10 cellular contexts compared by ENCODE assay signal in genomic region chr17:70808596-70808995, GRCh38.
A peak's percentile ranks its signal among the peaks of the same experiment; 100 is the strongest.
DNase-seq lines count a peak whose midpoint lies in the region; ATAC-seq, FAIRE-seq and TF ChIP-seq lines count a peak whose summit lies in the region.
"Had no signal": no experiment of that assay in that cellular context is flagged by ENCODE, and none has a peak within 500 bp of the region (broad histone marks: within the 10 kb centered on the region; RNA-seq: fewer than 3 reads in every experiment).

No MANE protein-coding gene starts in this region.

- TF ChIP-seq POLR2A in gastroesophageal sphincter (IDR thresholded peaks at IDR 0.05), result no peak

- H3K4me3 ChIP-seq in keratinocyte (ENCODE audit: control insufficient read depth in 2 of 3, extremely low read depth in 1 of 3, insufficient read depth in 2 of 3, low read depth in 1 of 3, low read length in 3 of 3) (no peak overlapping the region), gastroesophageal sphincter (no peak overlapping the region)

- no peaks in the 10 kb centered on the region for H4K20me1 ChIP-seq in keratinocyte (ENCODE audit: control insufficient read depth, extremely low read depth, insufficient read depth, low read length)

- no peak for DNase-seq in D721Med (ENCODE audit: insufficient read length, low spot score)
- DNase-seq in HuH-7 (ENCODE audit: low spot score), result peak; percentile 8
- DNase-seq in keratinocyte (ENCODE audit: low read depth, low spot score), result no peak
- no peak for DNase-seq in SHP77 treated with DMSO at 0.1 percent for 48 hours (lab: John Stamatoyannopoulos, UW)
- no peak for DNase-seq in posterior vena cava (ENCODE audit: low spot score)
- DNase-seq in NCI-H1048 (lab: John Stamatoyannopoulos, UW), result no peak
- DNase-seq: CD8-positive, alpha-beta T cell; NCI-H2029 treated with DMSO at 0.1 percent for 48 hours had no signal

- H3K4me2 ChIP-seq in keratinocyte (ENCODE audit: control insufficient read depth, extremely low read depth, insufficient read depth, low read depth, low read length), result no peak overlapping the region

- H2AFZ ChIP-seq in keratinocyte (ENCODE audit: control insufficient read depth, low read length), result no peak overlapping the region

- no peak overlapping the region for H3K9ac ChIP-seq in keratinocyte (ENCODE audit: control insufficient read depth, extremely low read depth, insufficient read depth, low read length)

- dilution Hi-C loops in keratinocyte (cut with MboI; ENCODE audit: extremely low pct_ligation_motif_present, low sequenced_read_pairs), result no loop called here

- H3K4me1 ChIP-seq in keratinocyte (ENCODE audit: control insufficient read depth, extremely low read depth, insufficient read depth, low read length) (no peaks in the 10 kb centered on the region), gastroesophageal sphincter (no peaks in the 10 kb centered on the region)

- H3K36me3 ChIP-seq in keratinocyte (ENCODE audit: control insufficient read depth in 2 of 2, extremely low read depth in 1 of 2, insufficient read depth in 2 of 2, low read length in 2 of 2) (no peaks in the 10 kb centered on the region), gastroesophageal sphincter (no peaks in the 10 kb centered on the region)

- intact Hi-C loops in posterior vena cava (cut with DNase I), result no loop called here

- H3K9me1 ChIP-seq in keratinocyte (ENCODE audit: control insufficient read depth, extremely low read depth, insufficient read depth, low read length), result no peaks in the 10 kb centered on the region

- no peak overlapping the region for H3K27ac ChIP-seq in keratinocyte (ENCODE audit: control insufficient read depth, insufficient read depth, low read length)
- H3K27ac ChIP-seq in gastroesophageal sphincter, result no peak overlapping the region

- no peak for TF ChIP-seq EP300 in gastroesophageal sphincter (IDR thresholded peaks at IDR 0.05)

- H3K27me3 ChIP-seq in keratinocyte (ENCODE audit: control insufficient read depth, extremely low read depth, insufficient read depth, low read length), result no peaks in the 10 kb centered on the region
- H3K27me3 ChIP-seq in gastroesophageal sphincter, result no peaks in the 10 kb centered on the region

- FAIRE-seq in D721Med (lab: Jason Lieb, UNC) (no peak), keratinocyte (lab: Jason Lieb, UNC) (no peak)

- ATAC-seq in SK-N-SH treated with all-trans-retinoic acid at 6 μM for 48 hours (peak; percentile 67), gastroesophageal sphincter (no peak)
- ATAC-seq: CD8-positive, alpha-beta T cell had no signal

- peak; percentile 34 for TF ChIP-seq CTCF in D721Med (IDR thresholded peaks at IDR 0.05; ENCODE audit: insufficient read depth, missing control alignments)
- peak; percentile 48 to 55 (median 52) for TF ChIP-seq CTCF in keratinocyte (optimal IDR thresholded peaks at IDR 0.05 in 1 of 3, IDR thresholded peaks at IDR 0.05 in 1 of 3, conservative IDR thresholded peaks at IDR 0.05 in 1 of 3; ENCODE audit: extremely low read depth in 1 of 3, insufficient read depth in 2 of 3, low read length in 3 of 3)
- no peak for TF ChIP-seq CTCF in gastroesophageal sphincter (IDR thresholded peaks at IDR 0.05)

- no peaks in the 10 kb centered on the region for H3K79me2 ChIP-seq in keratinocyte (ENCODE audit: control insufficient read depth, insufficient read depth, low read length)

- 78 to 88% methylated on average over 2 of the region's 2 CpGs for WGBS in gastroesophageal sphincter (ENCODE audit: low coverage in 1 of 2), 2 donors

- H3K9me3 ChIP-seq in keratinocyte (ENCODE audit: control insufficient read depth, low read depth, low read length) (no peaks in the 10 kb centered on the region), gastroesophageal sphincter (no peaks in the 10 kb centered on the region)

TF ChIP-seq in SK-N-SH treated with all-trans-retinoic acid at 6 μM for 48 hours, 23 proteins besides CTCF, POLR2A, EP300 and RAD21:
- TF ChIP-seq PPARA (CRISPR knock-in tag; IDR thresholded peaks at IDR 0.05; ENCODE audit: borderline replicate concordance), result no peak
- TF ChIP-seq TOX (CRISPR knock-in tag; IDR thresholded peaks at IDR 0.05; ENCODE audit: borderline replicate concordance), result no peak
- no peak for TF ChIP-seq BACH2 (CRISPR knock-in tag; IDR thresholded peaks at IDR 0.05; ENCODE audit: borderline replicate concordance)
- TF ChIP-seq SNAI2 (CRISPR knock-in tag; IDR thresholded peaks at IDR 0.05), result no peak
- TF ChIP-seq OSR1 (CRISPR knock-in tag; IDR thresholded peaks at IDR 0.05), result no peak
- TF ChIP-seq, protein P1, sequence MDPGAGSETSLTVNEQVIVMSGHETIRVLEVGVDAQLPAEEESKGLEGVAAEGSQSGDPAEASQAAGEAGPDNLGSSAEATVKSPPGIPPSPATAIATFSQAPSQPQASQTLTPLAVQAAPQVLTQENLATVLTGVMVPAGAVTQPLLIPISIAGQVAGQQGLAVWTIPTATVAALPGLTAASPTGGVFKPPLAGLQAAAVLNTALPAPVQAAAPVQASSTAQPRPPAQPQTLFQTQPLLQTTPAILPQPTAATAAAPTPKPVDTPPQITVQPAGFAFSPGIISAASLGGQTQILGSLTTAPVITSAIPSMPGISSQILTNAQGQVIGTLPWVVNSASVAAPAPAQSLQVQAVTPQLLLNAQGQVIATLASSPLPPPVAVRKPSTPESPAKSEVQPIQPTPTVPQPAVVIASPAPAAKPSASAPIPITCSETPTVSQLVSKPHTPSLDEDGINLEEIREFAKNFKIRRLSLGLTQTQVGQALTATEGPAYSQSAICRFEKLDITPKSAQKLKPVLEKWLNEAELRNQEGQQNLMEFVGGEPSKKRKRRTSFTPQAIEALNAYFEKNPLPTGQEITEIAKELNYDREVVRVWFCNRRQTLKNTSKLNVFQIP (CRISPR knock-in tag; IDR thresholded peaks at IDR 0.05; ENCODE audit: borderline replicate concordance, low read depth), result no peak
- TF ChIP-seq ZNF565 (CRISPR knock-in tag; conservative IDR thresholded peaks at IDR 0.05; ENCODE audit: low read depth), result no peak
- TF ChIP-seq TCF4 (CRISPR knock-in tag; IDR thresholded peaks at IDR 0.05; ENCODE audit: borderline replicate concordance), result no peak
- no peak for TF ChIP-seq PATZ1 (CRISPR knock-in tag; IDR thresholded peaks at IDR 0.05; ENCODE audit: borderline replicate concordance)
- no peak for TF ChIP-seq CSDC2 (CRISPR knock-in tag; IDR thresholded peaks at IDR 0.05)
- no peak for TF ChIP-seq ESRRG (CRISPR knock-in tag; IDR thresholded peaks at IDR 0.05)
- TF ChIP-seq ARNTL (CRISPR knock-in tag; IDR thresholded peaks at IDR 0.05; ENCODE audit: borderline replicate concordance, low read depth), result no peak
- no peak for TF ChIP-seq ZC3H10 (CRISPR knock-in tag; IDR thresholded peaks at IDR 0.05)
- TF ChIP-seq ZNF70 (CRISPR knock-in tag; IDR thresholded peaks at IDR 0.05), result no peak
- TF ChIP-seq ZNF8 (CRISPR knock-in tag; IDR thresholded peaks at IDR 0.05), result no peak

Comparison
In these comparisons a context has a peak if more than half of its experiments do, and no peak if none do; other contexts are left out.
1. CTCF ChIP-seq: peak in D721Med (single experiment) and keratinocyte (3 of 3); none in gastroesophageal sphincter (0 of 4).